In the genomic region with DNA sequence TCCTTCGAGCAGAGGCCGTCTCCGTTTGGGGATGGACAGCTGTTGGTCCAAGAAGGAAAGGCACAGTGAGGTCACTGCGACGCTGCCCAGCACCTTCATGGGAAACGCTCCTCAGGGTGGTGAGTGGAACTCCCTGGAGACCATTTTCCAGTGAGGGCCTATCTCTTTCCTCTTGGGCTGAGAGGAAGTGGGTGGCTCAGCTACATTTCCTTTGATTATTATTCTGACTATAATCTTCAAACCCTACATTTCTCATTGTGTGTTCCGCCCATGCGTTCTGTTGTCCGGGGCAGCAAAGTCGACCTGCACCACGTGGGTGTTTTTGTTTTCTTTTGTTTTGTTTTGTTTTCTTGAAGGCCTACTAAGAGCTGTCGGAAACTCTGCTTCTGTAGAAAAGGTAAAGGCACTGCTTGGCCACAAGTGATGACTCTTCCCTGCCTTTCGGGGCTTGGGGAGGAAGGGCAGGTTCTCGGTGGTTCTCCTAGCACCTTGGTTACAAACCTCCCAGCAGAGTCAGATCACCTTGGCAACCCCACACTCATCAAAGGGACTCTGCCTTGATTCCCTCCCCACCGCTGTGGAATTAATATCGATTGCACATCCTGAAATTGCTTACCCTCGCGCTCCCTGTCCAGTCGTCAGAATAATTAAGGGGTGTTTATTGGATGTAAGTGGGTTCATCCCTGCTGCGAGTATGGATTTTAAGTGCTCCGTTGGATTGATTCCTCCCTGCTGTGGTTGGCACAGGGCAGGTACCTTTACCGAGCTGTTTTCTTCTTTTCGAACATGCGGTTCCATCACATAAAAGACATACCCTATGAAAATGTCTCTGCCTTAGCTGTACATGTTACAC, we compare ENCODE assay signal across 1 cellular context.
TF ChIP-seq lines count a peak whose summit lies in the region.

No MANE protein-coding gene starts in this region.

TF ChIP-seq in K562, 482 proteins besides CTCF, POLR2A, EP300 and RAD21:
- peak; percentile 42; the same call in 1 of the 2 replicates for TF ChIP-seq ZFX (CRISPR knock-in tag; IDR thresholded peaks at IDR 0.05)
- TF ChIP-seq, protein P1, sequence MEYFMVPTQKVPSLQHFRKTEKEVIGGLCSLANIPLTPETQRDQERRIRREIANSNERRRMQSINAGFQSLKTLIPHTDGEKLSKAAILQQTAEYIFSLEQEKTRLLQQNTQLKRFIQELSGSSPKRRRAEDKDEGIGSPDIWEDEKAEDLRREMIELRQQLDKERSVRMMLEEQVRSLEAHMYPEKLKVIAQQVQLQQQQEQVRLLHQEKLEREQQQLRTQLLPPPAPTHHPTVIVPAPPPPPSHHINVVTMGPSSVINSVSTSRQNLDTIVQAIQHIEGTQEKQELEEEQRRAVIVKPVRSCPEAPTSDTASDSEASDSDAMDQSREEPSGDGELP (CRISPR knock-in tag; IDR thresholded peaks at IDR 0.05; ENCODE audit: borderline replicate concordance) = 0 out of 2 replicates have a peak, but pooled peaks have one; percentile 15
- no peak for TF ChIP-seq ARID2 (IDR thresholded peaks at IDR 0.05)
- TF ChIP-seq SPI1 (IDR thresholded peaks at IDR 0.05; ENCODE audit: borderline replicate concordance, low read depth, low read length) = peak; percentile 46; the same call in 1 of the 2 replicates
